11 cellular contexts compared by ENCODE assay signal in the genomic region with DNA sequence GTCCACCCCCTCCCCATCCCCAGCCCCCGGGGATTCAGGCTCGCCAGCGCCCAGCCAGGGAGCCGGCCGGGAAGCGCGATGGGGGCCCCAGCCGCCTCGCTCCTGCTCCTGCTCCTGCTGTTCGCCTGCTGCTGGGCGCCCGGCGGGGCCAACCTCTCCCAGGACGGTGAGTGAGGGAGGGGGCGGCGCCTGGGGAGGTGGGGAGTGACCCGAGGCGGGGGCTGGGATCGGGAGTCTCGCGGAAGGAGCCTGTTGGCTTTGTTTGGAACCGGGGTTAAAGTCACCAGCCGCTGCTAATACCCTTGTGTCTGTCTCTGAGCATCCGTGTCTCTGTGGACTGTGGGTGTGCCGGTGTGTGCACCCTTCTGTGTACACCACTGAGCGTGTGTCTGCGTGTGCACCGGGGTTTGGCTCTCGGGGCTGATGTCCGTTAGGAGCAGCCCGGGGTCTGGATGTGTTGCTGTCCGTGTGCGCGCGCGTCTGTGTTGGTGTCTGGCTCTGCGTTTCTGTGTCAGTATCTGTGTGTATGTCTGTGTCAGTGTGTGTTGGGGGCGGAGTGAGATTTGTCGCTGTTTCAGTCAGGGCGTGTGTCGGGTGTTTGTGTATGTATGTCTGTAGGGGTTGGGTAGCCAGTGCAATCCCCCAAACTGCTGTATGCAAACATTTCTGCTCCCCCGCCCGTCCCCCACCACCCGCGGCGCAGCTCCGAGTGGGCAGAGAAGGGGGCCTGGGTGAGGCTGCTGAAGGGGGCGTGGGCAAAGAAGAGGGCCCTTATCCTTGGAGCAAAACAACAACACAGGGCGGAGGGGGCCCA. TPM values are rescaled to one million over a fixed set of nuclear protein-coding genes. Genes with fewer than 3 reads are reported as not detected.
DNase-seq lines count a peak whose midpoint lies in the region; ATAC-seq, FAIRE-seq and TF ChIP-seq lines count a peak whose summit lies in the region.
"Had no signal": no experiment of that assay in that cellular context is flagged by ENCODE, and none has a peak within 500 bp of the region (broad histone marks: within the 10 kb centered on the region; RNA-seq: fewer than 3 reads in every experiment).

No MANE protein-coding gene starts in this region.

- H3K4me3 Mint-ChIP-seq in stimulated activated naive CD8-positive, alpha-beta T cell treated with anti-CD3 and anti-CD28 coated beads, Interleukin-15, Interleukin-2, amounts not matched to agents 100 ng/mL and 50 ng/mL, for 24 hours: peak overlapping the region; percentile 28
- peak overlapping the region; percentile 65 to 76 (median 72) for H3K4me3 Mint-ChIP-seq in nephron
- peak overlapping the region in 1 of 7 donors; percentile 24 for H3K4me3 Mint-ChIP-seq in CD8-positive, alpha-beta memory T cell
- H3K4me3 Mint-ChIP-seq: activated CD8-positive, alpha-beta memory T cell treated with anti-CD3 and anti-CD28 coated beads, Interleukin-2, amount 10 ng/mL, durations not matched to agents 7 days and 5 days had no signal

- H3K9me1 ChIP-seq in endothelial cell of umbilical vein (replicated peaks; ENCODE audit: control insufficient read depth, extremely low read depth, insufficient read depth, low read length): no peaks in the 10 kb centered on the region

- no TSS peak for BruUV-seq in endothelial cell of umbilical vein (replicated peaks; lab: Mats Ljungman, UMichigan)
- BruUV-seq in PC-3 (replicated peaks; lab: Mats Ljungman, UMichigan): no TSS peak

- ATAC-seq in stimulated activated naive CD8-positive, alpha-beta T cell treated with anti-CD3 and anti-CD28 coated beads, Interleukin-15, Interleukin-2, amounts not matched to agents 100 U/mL and 50 U/mL, for 24 hours: no peak
- ATAC-seq in PC-3: no peak
- ATAC-seq: activated CD8-positive, alpha-beta memory T cell treated with anti-CD3 and anti-CD28 coated beads, Interleukin-2, amount 10 ng/mL, durations not matched to agents 7 days and 5 days had no signal

- CTCF ChIA-PET in endothelial cell of umbilical vein (lab: Charles Lee): interaction anchor here (1.1 to 1.5 kb wide), 2 partner anchors 10 to 26 kb away, joined by 3 to 7 read pairs; no protein-coding TSS in a partner anchor
- CTCF ChIA-PET in PC-3 (lab: Charles Lee): no interaction called here
- CTCF ChIA-PET in CD8-positive, alpha-beta memory T cell (lab: Charles Lee): no interaction called here

- H3F3A ChIP-seq in PC-3 (ENCODE audit: low read length, unreplicated experiment): no peaks in the 10 kb centered on the region

- H3K9me3 Mint-ChIP-seq in stimulated activated naive CD8-positive, alpha-beta T cell treated with anti-CD3 and anti-CD28 coated beads, Interleukin-15, Interleukin-2, amounts not matched to agents 100 ng/mL and 50 ng/mL, for 24 hours: no peaks in the 10 kb centered on the region
- no peaks in the 10 kb centered on the region for H3K9me3 Mint-ChIP-seq in nephron
- peaks cover 0 to 2% (median 0%) of the 10 kb centered on the region in 5 donors for H3K9me3 Mint-ChIP-seq in CD8-positive, alpha-beta memory T cell

- H4K20me1 ChIP-seq in endothelial cell of umbilical vein (replicated peaks; ENCODE audit: control insufficient read depth, extremely low read depth, insufficient read depth, low read length) (no peaks in the 10 kb centered on the region), PC-3 (ENCODE audit: low read length) (no peaks in the 10 kb centered on the region)

- TF ChIP-seq POLR2A in endothelial cell of umbilical vein (IDR thresholded peaks at IDR 0.05; ENCODE audit: low read depth, low read length): no peak

- H3K36me3 ChIP-seq in endothelial cell of umbilical vein (ENCODE audit: control insufficient read depth in 2 of 2, extremely low read depth in 1 of 2, insufficient read depth in 2 of 2, low read length in 2 of 2): no peaks in the 10 kb centered on the region
- no peaks in the 10 kb centered on the region for H3K36me3 ChIP-seq in PC-3 (ENCODE audit: low read depth, low read length)
- no peaks in the 10 kb centered on the region for H3K36me3 ChIP-seq in CD8-positive, alpha-beta memory T cell (ENCODE audit: insufficient read depth, low read length)

- no peak for FAIRE-seq in endothelial cell of umbilical vein (lab: Jason Lieb, UNC)
- FAIRE-seq: islet of Langerhans had no signal

- peak overlapping the region; percentile 45 for H3K4me2 ChIP-seq in endothelial cell of umbilical vein (ENCODE audit: insufficient read depth, low read length)
- H3K4me2 ChIP-seq in PC-3 (ENCODE audit: low read length): no peak overlapping the region

- H2AFZ ChIP-seq in endothelial cell of umbilical vein (ENCODE audit: low read depth, low read length): peak overlapping the region; percentile 8
- no peak overlapping the region for H2AFZ ChIP-seq in PC-3 (ENCODE audit: low read length)

- peaks cover 4% of the 10 kb centered on the region for H3K4me1 Mint-ChIP-seq in stimulated activated naive CD8-positive, alpha-beta T cell treated with anti-CD3 and anti-CD28 coated beads, Interleukin-15, Interleukin-2, amounts not matched to agents 100 ng/mL and 50 ng/mL, for 24 hours (ENCODE audit: low read depth)
- H3K4me1 Mint-ChIP-seq in nephron: peaks cover 6% of the 10 kb centered on the region
- peaks cover 5 to 7% (median 5%) of the 10 kb centered on the region in 3 donors for H3K4me1 Mint-ChIP-seq in CD8-positive, alpha-beta memory T cell

- no peaks in the 10 kb centered on the region for H3K9me2 ChIP-seq in PC-3 (replicated peaks; ENCODE audit: low read length)

- H3K79me2 ChIP-seq in endothelial cell of umbilical vein (ENCODE audit: control insufficient read depth, insufficient read depth, low read length) (no peaks in the 10 kb centered on the region), PC-3 (ENCODE audit: low read length) (no peaks in the 10 kb centered on the region)

- H3K27ac ChIP-seq in endothelial cell of umbilical vein (ENCODE audit: insufficient read depth, low read depth, low read length): no peak overlapping the region
- H3K27ac ChIP-seq in PC-3 (ENCODE audit: low read length): no peak overlapping the region
- H3K27ac ChIP-seq in CD8-positive, alpha-beta memory T cell (ENCODE audit: low read depth, low read length): no peak overlapping the region
- H3K27ac ChIP-seq: C4-2B had no signal

- no peak overlapping the region for H3K9ac ChIP-seq in endothelial cell of umbilical vein (replicated peaks; ENCODE audit: extremely low read depth, insufficient read depth, low read length)
- H3K9ac ChIP-seq in PC-3 (ENCODE audit: low read length): no peak overlapping the region

- H3K36me3 Mint-ChIP-seq in stimulated activated naive CD8-positive, alpha-beta T cell treated with anti-CD3 and anti-CD28 coated beads, Interleukin-15, Interleukin-2, amounts not matched to agents 100 ng/mL and 50 ng/mL, for 24 hours (ENCODE audit: low read depth): no peaks in the 10 kb centered on the region
- no peaks in the 10 kb centered on the region for H3K36me3 Mint-ChIP-seq in nephron (ENCODE audit: low read depth)
- no peaks in the 10 kb centered on the region for H3K36me3 Mint-ChIP-seq in CD8-positive, alpha-beta memory T cell
- H3K36me3 Mint-ChIP-seq: activated CD8-positive, alpha-beta memory T cell treated with anti-CD3 and anti-CD28 coated beads, Interleukin-2, amount 10 ng/mL, durations not matched to agents 7 days and 5 days had no signal

- no peaks in the 10 kb centered on the region for H3K9me3 ChIP-seq in endothelial cell of umbilical vein (replicated peaks; ENCODE audit: control insufficient read depth, insufficient read depth, low read length)
- H3K9me3 ChIP-seq in PC-3 (ENCODE audit: low read length): no peaks in the 10 kb centered on the region
- no peaks in the 10 kb centered on the region for H3K9me3 ChIP-seq in CD8-positive, alpha-beta memory T cell (ENCODE audit: low read length)

- no peak overlapping the region for H3K27ac Mint-ChIP-seq in stimulated activated naive CD8-positive, alpha-beta T cell treated with anti-CD3 and anti-CD28 coated beads, Interleukin-15, Interleukin-2, amounts not matched to agents 100 ng/mL and 50 ng/mL, for 24 hours
- H3K27ac Mint-ChIP-seq in nephron: no peak overlapping the region
- peak overlapping the region in 1 of 8 donors; percentile 57 for H3K27ac Mint-ChIP-seq in CD8-positive, alpha-beta memory T cell
- H3K27ac Mint-ChIP-seq: activated CD8-positive, alpha-beta memory T cell treated with anti-CD3 and anti-CD28 coated beads, Interleukin-2, amount 10 ng/mL, durations not matched to agents 7 days and 5 days had no signal

- intact Hi-C loops in endothelial cell of umbilical vein (cut with micrococcal nuclease): no loop called here
- intact Hi-C loops in PC-3 (cut with micrococcal nuclease): no loop called here

- H3K4me3 ChIP-seq in endothelial cell of umbilical vein (replicated peaks in 1 of 3; ENCODE audit: insufficient read depth in 1 of 3, low read depth in 1 of 3, low read length in 3 of 3): peak overlapping the region in 1 of 3 experiments; percentile 18
- no peak overlapping the region for H3K4me3 ChIP-seq in PC-3 (ENCODE audit: low read length)
- no peak overlapping the region for H3K4me3 ChIP-seq in CD8-positive, alpha-beta memory T cell (ENCODE audit: low read length)

- peaks cover 64% of the 10 kb centered on the region for H3K27me3 Mint-ChIP-seq in stimulated activated naive CD8-positive, alpha-beta T cell treated with anti-CD3 and anti-CD28 coated beads, Interleukin-15, Interleukin-2, amounts not matched to agents 100 ng/mL and 50 ng/mL, for 24 hours
- peaks cover 75% of the 10 kb centered on the region for H3K27me3 Mint-ChIP-seq in nephron (ENCODE audit: low read depth)
- peaks cover 49 to 75% of the 10 kb centered on the region in 2 donors for H3K27me3 Mint-ChIP-seq in CD8-positive, alpha-beta memory T cell

- TF ChIP-seq CTCF in endothelial cell of umbilical vein (IDR thresholded peaks at IDR 0.05; ENCODE audit: extremely low read depth in 1 of 2, insufficient read depth in 1 of 2, low read depth in 1 of 2, low read length in 2 of 2) (no peak), nephron (IDR thresholded peaks at IDR 0.05; ENCODE audit: unreplicated experiment in 3 of 3) (no peak), PC-3 (conservative IDR thresholded peaks at IDR 0.05; ENCODE audit: low read depth, low read length) (no peak)

- H3K4me1 ChIP-seq in endothelial cell of umbilical vein (ENCODE audit: control insufficient read depth, extremely low read depth, insufficient read depth, low read length) (no peaks in the 10 kb centered on the region), PC-3 (ENCODE audit: insufficient read depth, low read length) (no peaks in the 10 kb centered on the region)
- H3K4me1 ChIP-seq in CD8-positive, alpha-beta memory T cell (ENCODE audit: insufficient read depth, low read length): no peaks in the 10 kb centered on the region

- dilution Hi-C loops in endothelial cell of umbilical vein (cut with MboI; ENCODE audit: extremely low pct_ligation_motif_present, low sequenced_read_pairs): no loop called here

- H3K27me3 ChIP-seq in endothelial cell of umbilical vein (ENCODE audit: control insufficient read depth in 2 of 2, insufficient read depth in 2 of 2, low read length in 2 of 2): peaks cover 48 to 57% of the 10 kb centered on the region in 2 experiments
- H3K27me3 ChIP-seq in PC-3 (ENCODE audit: low read length): peaks cover 72% of the 10 kb centered on the region
- H3K27me3 ChIP-seq in CD8-positive, alpha-beta memory T cell (ENCODE audit: insufficient read depth, low read length, poor library complexity, severe bottlenecking): peaks cover 10% of the 10 kb centered on the region

- POLR2A ChIA-PET in endothelial cell of umbilical vein (lab: Charles Lee): no interaction called here
- POLR2A ChIA-PET in PC-3 (lab: Charles Lee; ENCODE audit: unreplicated experiment): no interaction called here
- POLR2A ChIA-PET in CD8-positive, alpha-beta memory T cell (lab: Charles Lee): no interaction called here

- DNase-seq in stimulated activated naive CD8-positive, alpha-beta T cell treated with anti-CD3 and anti-CD28 coated beads, Interleukin-15, Interleukin-2, amounts not matched to agents 100 U/mL and 50 U/mL, for 24 hours: no peak
- DNase-seq in endothelial cell of umbilical vein (ENCODE audit: low read depth, low spot score) (peak; percentile 21), PC-3 (no peak), SW480 (ENCODE audit: low spot score) (no peak)
- no peak for DNase-seq in CD8-positive, alpha-beta memory T cell
- DNase-seq in stimulated activated CD8-positive, alpha-beta memory T cell treated with anti-CD3 and anti-CD28 coated beads, Interleukin-4, amount 100 ng/mL, for 48 hours: no peak
- DNase-seq: activated CD8-positive, alpha-beta memory T cell treated with anti-CD3 and anti-CD28 coated beads, Interleukin-2, amount 10 ng/mL, durations not matched to agents 7 days and 5 days had no signal

RNA-seq across cellular contexts. Expression of a gene that starts 0.5 kb away (rescaled TPM):
- 2.7 and 4.1 TPM in 2 replicates for total RNA-seq in endothelial cell of umbilical vein
- 6.0 and 6.9 TPM in 2 replicates for polyA plus RNA-seq in endothelial cell of umbilical vein
- 8.2 and 11.1 TPM in 2 replicates for polyA plus RNA-seq in endothelial cell of umbilical vein (2011; cell fraction: cytosol; rRNA removed)
- 6.8 and 9.4 TPM in 2 replicates for polyA plus RNA-seq in endothelial cell of umbilical vein (2011; cell fraction: nucleus; rRNA removed)
- polyA plus RNA-seq in endothelial cell of umbilical vein (2012): 5.6 and 7.1 TPM in 2 replicates
- polyA minus RNA-seq in endothelial cell of umbilical vein: 3.1 and 6.6 TPM in 2 replicates
- not detected for polyA minus RNA-seq in endothelial cell of umbilical vein (2011; cell fraction: cytosol; rRNA and poly(A)+ RNA removed)
- 1.2 and 2.5 TPM in 2 replicates for polyA minus RNA-seq in endothelial cell of umbilical vein (2011; cell fraction: nucleus; rRNA and poly(A)+ RNA removed)
- total RNA-seq in PC-3 (2014; rRNA removed): not detected in 2 replicates
- total RNA-seq in CD8-positive, alpha-beta memory T cell: not detected
- not detected for polyA plus RNA-seq in CD8-positive, alpha-beta memory T cell
- total RNA-seq: activated CD8-positive, alpha-beta memory T cell treated with anti-CD3 and anti-CD28 coated beads, Interleukin-2, amount 10 ng/mL, durations not matched to agents 7 days and 5 days had no signal

RNA-seq across cellular contexts. Expression of a gene that starts 32.8 kb away (rescaled TPM):
- 0.15 and 0.85 TPM in 2 replicates for total RNA-seq in endothelial cell of umbilical vein
- polyA plus RNA-seq in endothelial cell of umbilical vein: 1.3 and 1.4 TPM in 2 replicates
- 0.93 and 1.0 TPM in 2 replicates for polyA plus RNA-seq in endothelial cell of umbilical vein (2011; cell fraction: cytosol; rRNA removed)
- polyA plus RNA-seq in endothelial cell of umbilical vein (2011; cell fraction: nucleus; rRNA removed): 4.1 and 5.0 TPM in 2 replicates
- polyA plus RNA-seq in endothelial cell of umbilical vein (2012): 0.52 and 0.82 TPM in 2 replicates
- polyA minus RNA-seq in endothelial cell of umbilical vein: 0.51 and 1.4 TPM in 2 replicates
- polyA minus RNA-seq in endothelial cell of umbilical vein (2011; cell fraction: cytosol; rRNA and poly(A)+ RNA removed): not detected
- polyA minus RNA-seq in endothelial cell of umbilical vein (2011; cell fraction: nucleus; rRNA and poly(A)+ RNA removed): 0.43 and 1.8 TPM in 2 replicates
- total RNA-seq in PC-3 (2014; rRNA removed): not detected in 2 replicates
- total RNA-seq in CD8-positive, alpha-beta memory T cell: not detected
- polyA plus RNA-seq in CD8-positive, alpha-beta memory T cell: not detected
- total RNA-seq: activated CD8-positive, alpha-beta memory T cell treated with anti-CD3 and anti-CD28 coated beads, Interleukin-2, amount 10 ng/mL, durations not matched to agents 7 days and 5 days had no signal
